8 cellular contexts compared by ENCODE assay signal in the genomic region with DNA sequence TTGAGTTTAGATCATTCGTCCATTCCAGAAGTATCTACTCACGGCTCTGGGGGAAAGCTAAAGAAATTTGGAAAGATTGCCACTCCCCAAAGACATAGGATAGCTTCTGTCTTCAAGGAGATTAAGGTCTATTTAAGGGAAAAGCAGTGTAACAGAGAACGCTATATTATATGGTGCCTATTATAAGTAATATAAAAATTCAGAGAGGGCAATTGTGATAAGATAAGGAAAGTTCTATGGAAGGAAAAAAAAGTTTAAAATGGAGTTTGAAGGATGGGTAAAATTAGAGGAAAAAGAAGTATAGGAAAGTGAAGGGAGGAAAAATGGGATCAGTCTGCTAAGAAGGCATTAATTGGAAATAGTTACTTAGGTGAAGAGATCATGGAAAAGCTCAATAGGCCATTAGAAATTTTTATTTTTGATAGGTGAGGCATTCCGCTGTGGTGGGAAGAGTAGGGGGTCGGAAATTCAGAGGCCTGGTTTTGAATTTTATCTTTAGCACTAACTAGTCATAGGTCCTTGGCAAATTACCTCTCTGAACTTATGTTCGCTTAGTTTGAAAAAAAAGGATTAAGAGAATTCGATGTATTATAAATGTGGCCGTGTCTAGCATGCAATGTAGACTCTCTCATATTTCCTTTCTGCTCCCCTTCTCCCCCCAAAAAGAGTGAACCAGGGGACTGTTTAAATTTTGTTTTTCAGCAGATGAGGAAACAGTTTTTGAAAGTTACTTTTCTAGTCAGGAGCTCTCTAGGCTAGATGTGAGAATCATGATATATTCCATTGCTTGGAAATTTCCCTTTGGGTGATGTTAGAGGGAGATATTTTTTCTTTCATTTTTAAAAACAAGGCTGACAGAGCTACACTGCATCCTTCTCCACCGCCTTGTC. TPM values are rescaled to one million over a fixed set of nuclear protein-coding genes. Genes with fewer than 3 reads are reported as not detected.
A peak's percentile ranks its signal among the peaks of the same experiment; 100 is the strongest.
DNase-seq lines count a peak whose midpoint lies in the region; ATAC-seq and TF ChIP-seq lines count a peak whose summit lies in the region.

No MANE protein-coding gene starts in this region.

- H3K4me3 ChIP-seq in right atrium auricular region = peak overlapping the region; percentile 24 to 51
- H3K4me3 ChIP-seq in brain microvascular endothelial cell (ENCODE audit: low read depth, low read length) = peak overlapping the region; percentile 50
- peak overlapping the region; percentile 94 for H3K4me3 ChIP-seq in mesodermal cell (ENCODE audit: extremely low read depth, insufficient read depth, low read length, poor library complexity, severe bottlenecking)
- H3K4me3 ChIP-seq in aorta (ENCODE audit: low read length in 2 of 2) = peak overlapping the region; percentile 18 to 78

- H3K27me3 ChIP-seq in right atrium auricular region (no peaks in the 10 kb centered on the region), brain microvascular endothelial cell (replicated peaks) (no peaks in the 10 kb centered on the region), aorta (ENCODE audit: control insufficient read depth in 1 of 2, insufficient read depth in 2 of 2, low read length in 1 of 2) (no peaks in the 10 kb centered on the region)

- no peak for ATAC-seq in Right ventricle myocardium inferior
- no peak for ATAC-seq in aorta (ENCODE audit: low FRiP score)
- no peak for ATAC-seq in esophagus mucosa

- CTCF ChIA-PET in GM10248 (lab: Yijun Ruan, JAX) = interaction anchor here (0.6 to 2.9 kb wide), 9 partner anchors 9 to 426 kb away, joined by 3 to 16 read pairs (median 5); no protein-coding TSS in a partner anchor

- peak overlapping the region; percentile 98 to 99 for H3K27ac ChIP-seq in right atrium auricular region
- peak overlapping the region; percentile 55 for H3K27ac ChIP-seq in brain microvascular endothelial cell
- peak overlapping the region; percentile 6 for H3K27ac ChIP-seq in mesodermal cell (ENCODE audit: low read depth, low read length, severe bottlenecking)
- H3K27ac ChIP-seq in aorta (ENCODE audit: low read depth in 1 of 2, low read length in 2 of 2) = no peak overlapping the region

- H3K9me3 ChIP-seq in right atrium auricular region = no peaks in the 10 kb centered on the region
- no peaks in the 10 kb centered on the region for H3K9me3 ChIP-seq in mesodermal cell (ENCODE audit: control insufficient read depth, low read length)
- no peaks in the 10 kb centered on the region for H3K9me3 ChIP-seq in aorta (ENCODE audit: control insufficient read depth, low read length)

- 100% methylated on average over 2 of the region's 9 CpGs; no CpG with 5 or more reads in 1 of the 2 experiments for WGBS in mesodermal cell (ENCODE audit: insufficient coverage in 2 of 2), 2 experiments
- 65 to 66% methylated on average over 9 of the region's 9 CpGs for WGBS in aorta, 2 donors

- no peak for TF ChIP-seq CTCF in right atrium auricular region (IDR thresholded peaks at IDR 0.05)
- no peak for TF ChIP-seq CTCF in brain microvascular endothelial cell (IDR thresholded peaks at IDR 0.05; ENCODE audit: low read depth, low read length, missing control alignments)
- TF ChIP-seq CTCF in GM10248 (IDR thresholded peaks at IDR 0.05; ENCODE audit: control extremely low read depth, extremely low read depth, low read depth, missing control alignments) = no peak

- intact Hi-C loops in Right ventricle myocardium inferior (cut with DNase I) (no loop called here), aorta (cut with DNase I) (no loop called here)

- H3K4me1 ChIP-seq in right atrium auricular region = peaks cover 0 to 30% of the 10 kb centered on the region in 2 donors
- peaks cover 6% of the 10 kb centered on the region for H3K4me1 ChIP-seq in mesodermal cell (ENCODE audit: control insufficient read depth, insufficient read depth, low read length, poor library complexity, severe bottlenecking)
- no peaks in the 10 kb centered on the region for H3K4me1 ChIP-seq in aorta (ENCODE audit: control insufficient read depth in 1 of 2, insufficient read depth in 2 of 2, low read length in 2 of 2)

- POLR2A ChIA-PET in GM10248 (lab: Yijun Ruan, JAX) = interaction anchor here (0.6 to 1.3 kb wide), 2 partner anchors 15 to 494 kb away, joined by 3 to 6 read pairs; no protein-coding TSS in a partner anchor

- H3K36me3 ChIP-seq in right atrium auricular region (no peaks in the 10 kb centered on the region), brain microvascular endothelial cell (replicated peaks) (peaks cover 4% of the 10 kb centered on the region), mesodermal cell (ENCODE audit: control insufficient read depth, insufficient read depth, low read length) (no peaks in the 10 kb centered on the region), aorta (ENCODE audit: control insufficient read depth in 1 of 2, insufficient read depth in 2 of 2, low read length in 1 of 2) (no peaks in the 10 kb centered on the region)

- in situ Hi-C loops in brain microvascular endothelial cell (cut with HindIII; ENCODE audit: low pct_ligation_motif_present, low sequenced_read_pairs) = no loop called here

- DNase-seq in right atrium auricular region (ENCODE audit: low spot score) = no peak
- no peak for DNase-seq in Right ventricle myocardium inferior (ENCODE audit: missing footprints)
- DNase-seq in brain microvascular endothelial cell = no peak
- no peak for DNase-seq in aorta
- no peak for DNase-seq in HuH-7.5 (ENCODE audit: low spot score)
- no peak for DNase-seq in GM10248 (ENCODE audit: extremely low spot score)

RNA-seq across cellular contexts. Expression of a gene that starts 0.9 kb away (rescaled TPM):
- total RNA-seq in right atrium auricular region = 10 to 100 TPM; 39.3 to 46.6 TPM
- 88.9 TPM for total RNA-seq in Right ventricle myocardium inferior
- polyA plus RNA-seq in mesodermal cell (2013, experiment 1 of 2) = 66.0 TPM
- 69.4 TPM for polyA plus RNA-seq in mesodermal cell (2013, experiment 2 of 2)
- 100 to 1,000 TPM; 100 to 123 TPM for total RNA-seq in aorta
- 10 to 100 TPM; 12.1 to 32.4 TPM for polyA plus RNA-seq in aorta
- 50.6 TPM for total RNA-seq in esophagus mucosa

RNA-seq across cellular contexts. Expression of a gene that starts 19.2 kb away (rescaled TPM):
- total RNA-seq in right atrium auricular region (1,000 to 10,000 TPM; 3,895 to 5,829 TPM), Right ventricle myocardium inferior (322 TPM), aorta (under 1 TPM in 1 of 2 donors, not detected in 1; 0.96 TPM), esophagus mucosa (not detected)
- polyA plus RNA-seq in mesodermal cell (2013, experiment 1 of 2) = 46.6 TPM
- 36.6 TPM for polyA plus RNA-seq in mesodermal cell (2013, experiment 2 of 2)
- polyA plus RNA-seq in aorta = 1 to 10 TPM; 2.1 to 3.0 TPM

Comparison
In these comparisons a context has a peak if more than half of its experiments do, and no peak if none do; other contexts are left out.
1. H3K27ac ChIP-seq: peak in right atrium auricular region (2 of 2), brain microvascular endothelial cell (single experiment) and mesodermal cell (single experiment); none in aorta (0 of 2).
2. H3K4me3 ChIP-seq: peak in every context shown above with its lines; median percentile 94 in mesodermal cell; 50 in brain microvascular endothelial cell; 48 in aorta; 38 in right atrium auricular region.
3. RNA of a gene that starts 19.2 kb away (total RNA-seq): 3,895 to 5,829 TPM in right atrium auricular region and 322 TPM in Right ventricle myocardium inferior (single experiment); 0.96 TPM in aorta and not detected in esophagus mucosa (single experiment); every median in the first group is over 100 times any median in the second.